ENCODE assay signal across 8 cellular contexts in the genomic region with DNA sequence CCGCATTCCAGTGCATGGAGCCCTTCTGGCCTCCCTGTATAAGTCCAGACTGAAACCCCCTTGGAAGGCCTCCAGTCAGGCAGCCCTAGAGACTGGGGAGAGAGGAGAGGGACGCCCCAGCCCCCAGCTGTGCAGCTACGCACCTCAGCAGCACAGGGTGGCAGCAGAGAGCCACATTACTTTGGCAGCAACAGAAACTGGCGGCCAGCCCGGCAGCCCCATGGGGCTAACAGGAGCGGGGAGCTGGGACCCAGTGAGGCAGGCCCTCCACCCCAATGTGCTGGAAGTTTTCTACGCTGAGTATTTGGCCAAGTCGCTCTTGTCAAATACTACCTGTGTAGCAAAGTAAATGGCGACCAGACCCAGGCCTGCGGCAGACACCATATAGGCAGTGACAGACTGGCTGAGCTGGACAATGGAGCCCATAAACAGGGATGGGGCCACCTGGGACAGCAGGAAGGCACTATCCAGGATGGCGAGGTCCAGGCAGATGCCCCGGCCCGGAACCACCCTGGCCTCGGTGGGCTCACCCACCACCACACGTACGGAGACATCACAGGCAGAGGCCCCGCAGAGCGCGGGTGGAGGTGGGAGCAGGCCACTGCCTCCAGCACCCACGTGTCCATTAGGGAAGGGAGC. TPM values are rescaled to one million over a fixed set of nuclear protein-coding genes. Genes with fewer than 3 reads are reported as not detected.
A peak's percentile ranks its signal among the peaks of the same experiment; 100 is the strongest.
DNase-seq lines count a peak whose midpoint lies in the region; ATAC-seq and TF ChIP-seq lines count a peak whose summit lies in the region.

No MANE protein-coding gene starts in this region.

- no peaks in the 10 kb centered on the region for H3K9me2 ChIP-seq in OCI-LY1 (ENCODE audit: low read depth, low read length)

- no peaks in the 10 kb centered on the region for H3K9me3 Mint-ChIP-seq in nephron

- H3F3A ChIP-seq in OCI-LY1 (ENCODE audit: insufficient read depth, low read length) = no peaks in the 10 kb centered on the region

- H4K20me1 ChIP-seq in OCI-LY1 (ENCODE audit: insufficient read depth, low read length) = no peaks in the 10 kb centered on the region

- intact Hi-C loops in esophagus squamous epithelium (cut with DNase I) = loop anchor here (5.0 kb wide), 2 partner anchors 67 to 127 kb away; no protein-coding TSS in a partner anchor

- H3K27ac ChIP-seq in OCI-LY1 (ENCODE audit: low read depth, low read length, poor library complexity, severe bottlenecking) = no peak overlapping the region
- H3K27ac ChIP-seq in esophagus squamous epithelium = no peak overlapping the region

- H3K27me3 ChIP-seq in OCI-LY1 (ENCODE audit: insufficient read depth, low read length) = no peaks in the 10 kb centered on the region
- peaks cover 0 to 7% (median 0%) of the 10 kb centered on the region in 4 donors for H3K27me3 ChIP-seq in esophagus squamous epithelium

- no peak overlapping the region for H3K9ac ChIP-seq in OCI-LY1 (ENCODE audit: low read length)

- peak overlapping the region in 2 of 3 experiments; percentile 27 to 44 for H3K27ac Mint-ChIP-seq in nephron

- H3K36me3 ChIP-seq in OCI-LY1 (ENCODE audit: insufficient read depth, low read length) (no peaks in the 10 kb centered on the region), esophagus squamous epithelium (no peaks in the 10 kb centered on the region)

- TF ChIP-seq CTCF in AG09319 (IDR thresholded peaks at IDR 0.05; ENCODE audit: low read depth, low read length) (peak; percentile 92), OCI-LY1 (IDR thresholded peaks at IDR 0.05; ENCODE audit: low read length) (peak; percentile 90), esophagus squamous epithelium (IDR thresholded peaks at IDR 0.05) (peak; percentile 82 to 93 (median 86)), nephron (IDR thresholded peaks at IDR 0.05; ENCODE audit: unreplicated experiment in 3 of 3) (peak; percentile 90 to 95 (median 93))

- no peak for TF ChIP-seq POLR2A in esophagus squamous epithelium (IDR thresholded peaks at IDR 0.05)

- DNase-seq in AG09319 (ENCODE audit: extremely low read depth, low read depth) = no peak
- peak; percentile 70 for DNase-seq in activated T-cell treated with anti-CD3 and anti-CD28 coated beads for 48 hours (ENCODE audit: low read depth)
- no peak for DNase-seq in esophagus squamous epithelium (lab: John Stamatoyannopoulos, UW)
- DNase-seq in stimulated activated naive CD8-positive, alpha-beta T cell treated with anti-CD3 and anti-CD28 coated beads, Interleukin-15, Interleukin-2, amounts not matched to agents 100 U/mL and 50 U/mL, for 24 hours = peak; percentile 82

- ATAC-seq in GM18868 (IDR thresholded peaks at IDR 0.05; ENCODE audit: unreplicated experiment) = peak; percentile 74
- ATAC-seq in HG03457 (IDR thresholded peaks at IDR 0.05; ENCODE audit: unreplicated experiment) = peak; percentile 63
- peak; percentile 89 for ATAC-seq in stimulated activated naive CD8-positive, alpha-beta T cell treated with anti-CD3 and anti-CD28 coated beads, Interleukin-15, Interleukin-2, amounts not matched to agents 100 U/mL and 50 U/mL, for 24 hours

- H3K4me3 ChIP-seq in OCI-LY1 (ENCODE audit: low read depth, low read length, poor library complexity, severe bottlenecking) = no peak overlapping the region
- no peak overlapping the region for H3K4me3 ChIP-seq in esophagus squamous epithelium

- no peak overlapping the region for H3K4me2 ChIP-seq in OCI-LY1 (ENCODE audit: low read length)

- 17 to 67% methylated on average over 1 to 10 of the region's 20 CpGs for WGBS in esophagus squamous epithelium, 2 donors

- no peaks in the 10 kb centered on the region for H3K4me1 ChIP-seq in OCI-LY1 (ENCODE audit: insufficient read depth, low read length, severe bottlenecking)
- H3K4me1 ChIP-seq in esophagus squamous epithelium = peaks cover 0 to 25% (median 3%) of the 10 kb centered on the region in 3 donors

- H3K4me1 Mint-ChIP-seq in nephron = peaks cover 29% of the 10 kb centered on the region

- H3K4me3 Mint-ChIP-seq in nephron = no peak overlapping the region

- H2AFZ ChIP-seq in OCI-LY1 (ENCODE audit: low read length) = no peak overlapping the region

- H3K36me3 Mint-ChIP-seq in nephron (ENCODE audit: low read depth) = no peaks in the 10 kb centered on the region

- H3K79me2 ChIP-seq in OCI-LY1 (ENCODE audit: insufficient read depth, low read length) = no peaks in the 10 kb centered on the region

- H3K9me3 ChIP-seq in OCI-LY1 (ENCODE audit: low read length) (no peaks in the 10 kb centered on the region), esophagus squamous epithelium (no peaks in the 10 kb centered on the region)

- peaks cover 4% of the 10 kb centered on the region for H3K27me3 Mint-ChIP-seq in nephron (ENCODE audit: low read depth)

RNA-seq across cellular contexts. Expression of a gene that starts 21.2 kb away (rescaled TPM):
- 1 to 10 TPM; 1.2 to 3.1 (median 1.4) TPM for total RNA-seq in esophagus squamous epithelium

RNA-seq across cellular contexts. Expression of a gene that starts 27.3 kb away (rescaled TPM):
- 10 to 100 TPM; 13.2 to 27.7 (median 16.0) TPM for total RNA-seq in esophagus squamous epithelium

Comparison
In these comparisons a context has a peak if more than half of its experiments do, and no peak if none do; other contexts are left out.
1. DNase-seq: peak in activated T-cell treated with anti-CD3 and anti-CD28 coated beads for 48 hours (single experiment) and stimulated activated naive CD8-positive, alpha-beta T cell treated with anti-CD3 and anti-CD28 coated beads, Interleukin-15, Interleukin-2, amounts not matched to agents 100 U/mL and 50 U/mL, for 24 hours (single experiment); none in AG09319 (single experiment) and esophagus squamous epithelium (single experiment).
2. Peak in every context shown above with its lines, with median percentiles within 50 percentile points of each other: CTCF ChIP-seq and ATAC-seq.